Comparison of ENCODE assay signal across 15 cellular contexts in genomic region chrX:136261316-136261715, GRCh38. TPM values are rescaled to one million over a fixed set of nuclear protein-coding genes. Genes with fewer than 3 reads are reported as not detected.
"Had no signal": no experiment of that assay in that cellular context is flagged by ENCODE, and none has a peak within 500 bp of the region (broad histone marks: within the 10 kb centered on the region; RNA-seq: fewer than 3 reads in every experiment).

No MANE protein-coding gene starts in this region.

- DNase-seq: activated CD4-positive, alpha-beta memory T cell treated with anti-CD3 and anti-CD28 coated beads for 36 hours; activated CD4-positive, CD25-positive, alpha-beta regulatory T cell treated with anti-CD3 and anti-CD28 coated beads, Interleukin-2, amount 50 U/mL, for 72 hours; activated effector memory CD4-positive, alpha-beta T cell treated with anti-CD3 and anti-CD28 coated beads, Interleukin-2, amount 50 U/mL, for 16 hours; activated T-cell treated with anti-CD3 and anti-CD28 coated beads, Interleukin-2, amount 50 U/mL, for 4 hours; caudate nucleus; effector memory CD4-positive, alpha-beta T cell; head of caudate nucleus; left colon; naive B cell; small intestine; stimulated activated naive B cell treated with anti-CD40 and anti-IgM and Interleukin-4, amounts not matched to agents 10 μg/mL and 1 μg/mL and 100 μg/mL, for 72 hours; upper lobe of left lung had no signal

- H3K36me3 ChIP-seq: right atrium auricular region, upper lobe of left lung had no signal

- H3K9me3 ChIP-seq: right atrium auricular region, upper lobe of left lung had no signal

- ATAC-seq: activated T-cell treated with anti-CD3 and anti-CD28 coated beads, Interleukin-2, amount 50 U/mL, for 4 hours; left colon; stimulated activated naive B cell treated with anti-CD40 and anti-IgM and Interleukin-4, amounts not matched to agents 10 μg/mL and 1 μg/mL and 100 μg/mL, for 72 hours had no signal

- H3K27me3 ChIP-seq: right atrium auricular region, upper lobe of left lung had no signal

- H3K27ac ChIP-seq: upper lobe of left lung had no signal

- H3K4me3 ChIP-seq: lung, right atrium auricular region, upper lobe of left lung had no signal

RNA-seq across cellular contexts. Expression of gene ADGRG4, which starts 39.4 kb away (rescaled TPM):
- total RNA-seq: activated CD4-positive, alpha-beta memory T cell treated with anti-CD3 and anti-CD28 coated beads for 36 hours; activated T-cell treated with anti-CD3 and anti-CD28 coated beads, Interleukin-2, amount 50 U/mL, for 4 hours; right atrium auricular region; T-helper 2 cell treated with Interferon-gamma antibody and Interleukin-4, amounts not matched to agents 100 ng/mL and 5 ng/mL, for 36 hours had no signal
- polyA plus RNA-seq: lung had no signal
